12 cellular contexts compared by ENCODE assay signal in the genomic region with DNA sequence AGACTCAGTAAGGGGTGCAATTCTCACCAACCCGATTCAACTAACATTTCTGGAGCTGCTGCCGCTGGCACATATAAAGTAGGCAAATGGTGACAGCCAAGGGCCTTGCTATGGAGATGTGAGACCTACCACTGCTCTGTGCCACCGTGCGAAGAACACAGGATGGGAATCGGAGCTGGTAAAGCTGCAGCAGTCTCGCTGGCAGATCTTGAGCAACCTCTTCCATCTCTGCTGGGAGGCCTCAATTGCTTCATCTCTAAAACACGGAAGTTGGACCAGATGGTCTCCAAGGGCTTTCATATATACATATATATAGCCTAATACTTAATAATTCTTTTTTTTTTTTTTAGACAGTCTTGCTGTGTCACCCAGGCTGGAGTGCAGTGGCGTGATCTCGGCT.
DNase-seq lines count a peak whose midpoint lies in the region; ATAC-seq and TF ChIP-seq lines count a peak whose summit lies in the region.
"Had no signal": no experiment of that assay in that cellular context is flagged by ENCODE, and none has a peak within 500 bp of the region (broad histone marks: within the 10 kb centered on the region; RNA-seq: fewer than 3 reads in every experiment).

No MANE protein-coding gene starts in this region.

- WGBS in tibial nerve, 2 donors: 31 to 44% methylated on average over 9 of the region's 9 CpGs

- no peaks in the 10 kb centered on the region for H3K9me3 Mint-ChIP-seq in memory B cell
- no peaks in the 10 kb centered on the region for H3K9me3 Mint-ChIP-seq in activated T-helper 2 cell treated with anti-CD3 and anti-CD28 coated beads, Interferon-gamma antibody, Interleukin-2, Interleukin-4, amounts not matched to agents 10 μg/mL and 5 μg/mL and 100 μg/mL, durations not matched to agents 14 hours and 24 hours and 36 hours
- H3K9me3 Mint-ChIP-seq: nephron had no signal

- H3K27me3 Mint-ChIP-seq in memory B cell: peaks cover 2% of the 10 kb centered on the region
- H3K27me3 Mint-ChIP-seq in activated T-helper 2 cell treated with anti-CD3 and anti-CD28 coated beads, Interferon-gamma antibody, Interleukin-2, Interleukin-4, amounts not matched to agents 10 μg/mL and 5 μg/mL and 100 μg/mL, durations not matched to agents 14 hours and 24 hours and 36 hours (ENCODE audit: low read depth): no peaks in the 10 kb centered on the region

- peak in 1 of 2 donors; percentile 71 for TF ChIP-seq EP300 in tibial nerve (IDR thresholded peaks at IDR 0.05)

- H3K4me1 ChIP-seq in tibial nerve: peaks cover 0 to 84% (median 29%) of the 10 kb centered on the region in 4 donors

- no peak overlapping the region for H3K27ac Mint-ChIP-seq in memory B cell
- no peak overlapping the region for H3K27ac Mint-ChIP-seq in activated T-helper 2 cell treated with anti-CD3 and anti-CD28 coated beads, Interferon-gamma antibody, Interleukin-2, Interleukin-4, amounts not matched to agents 10 μg/mL and 5 μg/mL and 100 μg/mL, durations not matched to agents 14 hours and 24 hours and 36 hours

- intact Hi-C loops in activated T-helper 2 cell treated with anti-CD3 and anti-CD28 coated beads, Interferon-gamma antibody, Interleukin-2, Interleukin-4, amounts not matched to agents 10 μg/mL and 5 μg/mL and 100 μg/mL, durations not matched to agents 14 hours and 24 hours and 36 hours (cut with micrococcal nuclease): no loop called here

- H3K27ac ChIP-seq in angular gyrus (ENCODE audit: low read depth, low read length): peak overlapping the region; percentile 62
- H3K27ac ChIP-seq in tibial nerve: peak overlapping the region; percentile 83 to 97 (median 88)

- peak overlapping the region; percentile 8 for H3K4me3 Mint-ChIP-seq in memory B cell
- H3K4me3 Mint-ChIP-seq in activated T-helper 2 cell treated with anti-CD3 and anti-CD28 coated beads, Interferon-gamma antibody, Interleukin-2, Interleukin-4, amounts not matched to agents 10 μg/mL and 5 μg/mL and 100 μg/mL, durations not matched to agents 14 hours and 24 hours and 36 hours (ENCODE audit: low read depth): no peak overlapping the region
- H3K4me3 Mint-ChIP-seq: nephron had no signal

- H3K9me3 ChIP-seq in tibial nerve: no peaks in the 10 kb centered on the region

- H3K4me1 Mint-ChIP-seq in memory B cell: peaks cover 5% of the 10 kb centered on the region
- no peaks in the 10 kb centered on the region for H3K4me1 Mint-ChIP-seq in activated T-helper 2 cell treated with anti-CD3 and anti-CD28 coated beads, Interferon-gamma antibody, Interleukin-2, Interleukin-4, amounts not matched to agents 10 μg/mL and 5 μg/mL and 100 μg/mL, durations not matched to agents 14 hours and 24 hours and 36 hours (ENCODE audit: low read depth)

- no peaks in the 10 kb centered on the region for H3K27me3 ChIP-seq in tibial nerve

- no peaks in the 10 kb centered on the region for H3K36me3 Mint-ChIP-seq in memory B cell
- H3K36me3 Mint-ChIP-seq in activated T-helper 2 cell treated with anti-CD3 and anti-CD28 coated beads, Interferon-gamma antibody, Interleukin-2, Interleukin-4, amounts not matched to agents 10 μg/mL and 5 μg/mL and 100 μg/mL, durations not matched to agents 14 hours and 24 hours and 36 hours (ENCODE audit: low read depth): no peaks in the 10 kb centered on the region

- peak overlapping the region; percentile 47 to 59 (median 56) for H3K4me3 ChIP-seq in tibial nerve

- DNase-seq in memory B cell (ENCODE audit: low spot score in 2 of 2) (no peak), tibial nerve (ENCODE audit: low spot score in 2 of 2) (peak in 1 of 2 donors; percentile 54), COLO668 (lab: John Stamatoyannopoulos, UW; ENCODE audit: unreplicated experiment) (no peak), NCI-H2171 (lab: John Stamatoyannopoulos, UW) (no peak)
- no peak for DNase-seq in activated T-helper 2 cell treated with anti-CD3 and anti-CD28 coated beads, Interferon-gamma antibody, Interleukin-2, Interleukin-4, amounts not matched to agents 10 μg/mL and 5 μg/mL and 100 μg/mL, durations not matched to agents 14 hours and 24 hours and 36 hours (ENCODE audit: low spot score)
- DNase-seq: activated T-cell treated with anti-CD3 and anti-CD28 coated beads for 4 hours, DND-41, NCI-H2107 had no signal

- no peak for TF ChIP-seq POLR2A in tibial nerve (IDR thresholded peaks at IDR 0.05)

- no peaks in the 10 kb centered on the region for H3K36me3 ChIP-seq in tibial nerve

- ATAC-seq in HG03354 (IDR thresholded peaks at IDR 0.05; ENCODE audit: poor library complexity, severe bottlenecking, unreplicated experiment) (peak; percentile 33), memory B cell (ENCODE audit: low read depth) (peak; percentile 49), HG03469 (IDR thresholded peaks at IDR 0.05; ENCODE audit: unreplicated experiment) (no peak)

- no peak for TF ChIP-seq CTCF in tibial nerve (IDR thresholded peaks at IDR 0.05)
